ENCODE assay signal across 13 cellular contexts in genomic region chr4:139764686-139765085, GRCh38.
DNase-seq lines count a peak whose midpoint lies in the region; ATAC-seq and TF ChIP-seq lines count a peak whose summit lies in the region.
"Had no signal": no experiment of that assay in that cellular context is flagged by ENCODE, and none has a peak within 500 bp of the region (broad histone marks: within the 10 kb centered on the region; RNA-seq: fewer than 3 reads in every experiment).

No MANE protein-coding gene starts in this region.

- H3K36me3 ChIP-seq in right lobe of liver = no peaks in the 10 kb centered on the region
- H3K36me3 ChIP-seq: colonic mucosa had no signal

- no peaks in the 10 kb centered on the region for H3K27me3 ChIP-seq in right lobe of liver
- H3K27me3 ChIP-seq: colonic mucosa, testis had no signal

- H3K27ac ChIP-seq in right lobe of liver (peak overlapping the region in 1 of 3 donors; percentile 31), RWPE1 (no peak overlapping the region)
- H3K27ac ChIP-seq: colonic mucosa, parathyroid adenoma had no signal

- ATAC-seq in right lobe of liver = peak; percentile 9 to 24 (median 21)
- no peak for ATAC-seq in stimulated activated naive B cell treated with anti-CD40 and anti-IgM and Interleukin-4, amounts not matched to agents 10 μg/mL and 1 μg/mL and 100 μg/mL, for 72 hours (replicated peaks)
- no peak for ATAC-seq in HG02588 (IDR thresholded peaks at IDR 0.05; ENCODE audit: unreplicated experiment)

- H3K4me3 ChIP-seq in right lobe of liver (no peak overlapping the region), lower leg skin (ENCODE audit: low read depth, poor library complexity, severe bottlenecking) (no peak overlapping the region)
- H3K4me3 ChIP-seq: colonic mucosa, testis had no signal

- CTCF ChIA-PET in RWPE1 (lab: Yijun Ruan, JAX) = interaction anchor here (0.6 to 0.7 kb wide), 2 partner anchors 30 to 37 kb away, joined by 3 to 4 read pairs; no protein-coding TSS in a partner anchor

- peaks cover 4 to 7% of the 10 kb centered on the region in 2 donors for H3K36me3 Mint-ChIP-seq in stimulated activated naive B cell treated with anti-CD40 and anti-IgM and Interleukin-4, amounts not matched to agents 10 μg/mL and 1 μg/mL and 100 μg/mL, for 72 hours

- peaks cover 27 to 66% of the 10 kb centered on the region in 2 donors for H3K4me1 Mint-ChIP-seq in stimulated activated naive B cell treated with anti-CD40 and anti-IgM and Interleukin-4, amounts not matched to agents 10 μg/mL and 1 μg/mL and 100 μg/mL, for 72 hours

- H3K4me3 Mint-ChIP-seq in stimulated activated naive B cell treated with anti-CD40 and anti-IgM and Interleukin-4, amounts not matched to agents 10 μg/mL and 1 μg/mL and 100 μg/mL, for 72 hours = peak overlapping the region in 1 of 2 donors; percentile 43

- H3K9me3 ChIP-seq in right lobe of liver = no peaks in the 10 kb centered on the region
- H3K9me3 ChIP-seq: colonic mucosa, testis had no signal

- TF ChIP-seq CTCF in right lobe of liver (IDR thresholded peaks at IDR 0.05) (no peak), RWPE1 (conservative IDR thresholded peaks at IDR 0.05; ENCODE audit: low read depth) (no peak), lower leg skin (IDR thresholded peaks at IDR 0.05) (no peak)

- H3K27me3 Mint-ChIP-seq in stimulated activated naive B cell treated with anti-CD40 and anti-IgM and Interleukin-4, amounts not matched to agents 10 μg/mL and 1 μg/mL and 100 μg/mL, for 72 hours = no peaks in the 10 kb centered on the region

- TF ChIP-seq POLR2A in right lobe of liver (IDR thresholded peaks at IDR 0.05) (no peak), lower leg skin (IDR thresholded peaks at IDR 0.05) (no peak)

- H3K27ac Mint-ChIP-seq in stimulated activated naive B cell treated with anti-CD40 and anti-IgM and Interleukin-4, amounts not matched to agents 10 μg/mL and 1 μg/mL and 100 μg/mL, for 72 hours = peak overlapping the region; percentile 74

- DNase-seq in NCI-H69 (lab: John Stamatoyannopoulos, UW) (peak; percentile 39), cerebellum (ENCODE audit: low spot score) (peak; percentile 55), right lobe of liver (no peak), OCI-M1 (lab: John Stamatoyannopoulos, UW) (no peak), RWPE1 (ENCODE audit: low spot score) (no peak), lower leg skin (ENCODE audit: low spot score in 2 of 2) (no peak)
- DNase-seq in stimulated activated naive B cell treated with anti-CD40 and anti-IgM and Interleukin-4, amounts not matched to agents 10 μg/mL and 1 μg/mL and 100 μg/mL, for 72 hours = no peak
- DNase-seq: activated CD4-positive, alpha-beta T cell treated with anti-CD3 and anti-CD28 coated beads, Interleukin-2, amount 50 U/mL, for 48 hours; DMS79 treated with DMSO at 0.1 percent for 48 hours; testis had no signal

- peaks cover 0 to 9% (median 0%) of the 10 kb centered on the region in 4 donors for H3K4me1 ChIP-seq in right lobe of liver

- no CpG with 5 or more reads among the region's 8 CpGs for WGBS in right lobe of liver (ENCODE audit: insufficient coverage, low coverage, low lambda C conversion rate, missing lambda C conversion rate)
- 80 to 81% methylated on average over 8 of the region's 8 CpGs for WGBS in lower leg skin, 2 donors

- POLR2A ChIA-PET in RWPE1 (lab: Yijun Ruan, JAX; ENCODE audit: low non-redundant PET) = no interaction called here

- H3K9me3 Mint-ChIP-seq in stimulated activated naive B cell treated with anti-CD40 and anti-IgM and Interleukin-4, amounts not matched to agents 10 μg/mL and 1 μg/mL and 100 μg/mL, for 72 hours = no peaks in the 10 kb centered on the region

- intact Hi-C loops in right lobe of liver (cut with DNase I) = no loop called here
- intact Hi-C loops in lower leg skin (cut with DNase I; ENCODE audit: low total_unique reads) = no loop called here

Comparison
In these comparisons a context has a peak if more than half of its experiments do, and no peak if none do; other contexts are left out.
1. DNase-seq: peak in NCI-H69 (single experiment) and cerebellum (single experiment); none in right lobe of liver (0 of 3), stimulated activated naive B cell treated with anti-CD40 and anti-IgM and Interleukin-4, amounts not matched to agents 10 μg/mL and 1 μg/mL and 100 μg/mL, for 72 hours (single experiment), OCI-M1 (single experiment), RWPE1 (single experiment) and lower leg skin (0 of 2).
2. ATAC-seq: peak in right lobe of liver (4 of 4); none in stimulated activated naive B cell treated with anti-CD40 and anti-IgM and Interleukin-4, amounts not matched to agents 10 μg/mL and 1 μg/mL and 100 μg/mL, for 72 hours (0 of 2) and HG02588 (single experiment).